In the genomic region with DNA sequence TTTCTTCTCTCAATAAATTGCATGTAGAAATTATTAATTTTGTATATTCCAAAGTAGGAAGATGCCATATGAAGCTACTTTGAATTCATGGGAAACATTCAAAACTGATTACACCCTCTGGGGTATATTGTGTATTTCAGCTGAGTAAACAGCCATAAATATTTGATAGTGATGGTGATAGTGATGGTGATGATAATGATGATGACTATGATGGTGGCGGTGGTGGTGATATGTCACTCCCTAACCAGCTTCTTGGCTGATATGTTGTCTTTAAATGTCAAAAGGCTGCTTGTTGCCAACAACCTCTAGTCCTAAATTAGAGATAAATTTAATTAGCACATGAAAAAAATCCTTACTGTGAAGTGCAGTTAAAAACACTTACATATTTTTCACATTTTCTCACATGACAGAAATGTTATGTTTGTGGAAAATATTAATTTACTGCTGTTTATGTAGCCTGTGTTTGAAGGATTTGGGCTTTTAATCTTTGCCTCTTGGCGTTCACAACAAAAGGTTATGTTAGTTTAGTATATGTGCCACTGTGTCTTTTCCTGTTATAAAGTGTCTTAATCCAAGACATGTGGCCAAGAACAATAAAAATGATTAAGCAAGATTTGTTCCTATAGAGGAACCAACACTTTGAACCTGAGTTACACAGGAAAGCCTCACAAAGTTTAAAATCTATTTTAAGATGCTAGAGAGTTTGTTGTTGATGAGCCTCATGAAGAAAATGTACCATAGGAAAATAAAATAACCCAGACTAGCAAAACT, we compare ENCODE assay signal across 10 cellular contexts.
DNase-seq lines count a peak whose midpoint lies in the region; ATAC-seq and TF ChIP-seq lines count a peak whose summit lies in the region.
"Had no signal": no experiment of that assay in that cellular context is flagged by ENCODE, and none has a peak within 500 bp of the region (broad histone marks: within the 10 kb centered on the region; RNA-seq: fewer than 3 reads in every experiment).

No MANE protein-coding gene starts in this region.

- no peak for TF ChIP-seq CTCF in upper lobe of right lung (IDR thresholded peaks at IDR 0.05)

- H3K9me3 ChIP-seq in muscle layer of duodenum (ENCODE audit: control insufficient read depth in 1 of 2, low read length in 2 of 2): no peaks in the 10 kb centered on the region
- H3K9me3 ChIP-seq in upper lobe of right lung: no peaks in the 10 kb centered on the region

- no peak overlapping the region for H3K4me3 Mint-ChIP-seq in activated T-cell treated with anti-CD3 and anti-CD28 coated beads, Interleukin-2, amount 50 U/mL, for 24 hours

- intact Hi-C loops in upper lobe of right lung (cut with DNase I): no loop called here

- H3K4me1 ChIP-seq in muscle layer of duodenum (ENCODE audit: control insufficient read depth in 1 of 2, insufficient read depth in 2 of 2, low read length in 2 of 2) (peaks cover 17 to 18% of the 10 kb centered on the region in 2 donors), upper lobe of right lung (peaks cover 33% of the 10 kb centered on the region)

- DNase-seq in activated T-cell treated with anti-CD3 and anti-CD28 coated beads, Interleukin-2, amount 50 U/mL, for 24 hours: no peak
- DNase-seq in activated T-cell treated with anti-CD3 and anti-CD28 coated beads for 4 hours (no peak), dermis blood vessel endothelial cell (peak; percentile 63), upper lobe of right lung (no peak), nucleus accumbens (lab: John Stamatoyannopoulos, UW) (no peak), NCI-H524 (lab: John Stamatoyannopoulos, UW) (no peak), SHP77 (lab: John Stamatoyannopoulos, UW) (no peak)
- DNase-seq: effector CD8-positive, alpha-beta T cell; GOT3 had no signal

- H3K27me3 ChIP-seq in muscle layer of duodenum (ENCODE audit: low read depth, low read length) (no peaks in the 10 kb centered on the region), upper lobe of right lung (no peaks in the 10 kb centered on the region)

- H3K27me3 Mint-ChIP-seq in activated T-cell treated with anti-CD3 and anti-CD28 coated beads, Interleukin-2, amount 50 U/mL, for 24 hours: no peaks in the 10 kb centered on the region

- H3K27ac Mint-ChIP-seq in activated T-cell treated with anti-CD3 and anti-CD28 coated beads, Interleukin-2, amount 50 U/mL, for 24 hours: peak overlapping the region; percentile 52

- no peaks in the 10 kb centered on the region for H3K9me3 Mint-ChIP-seq in activated T-cell treated with anti-CD3 and anti-CD28 coated beads, Interleukin-2, amount 50 U/mL, for 24 hours

- H3K36me3 ChIP-seq in muscle layer of duodenum (ENCODE audit: control insufficient read depth in 1 of 2, insufficient read depth in 2 of 2, low read length in 2 of 2) (peaks cover 0 to 7% of the 10 kb centered on the region in 2 donors), upper lobe of right lung (peaks cover 4% of the 10 kb centered on the region)

- no peak overlapping the region for H3K4me3 ChIP-seq in muscle layer of duodenum (ENCODE audit: low read depth in 1 of 2, low read length in 2 of 2)
- H3K4me3 ChIP-seq in upper lobe of right lung: no peak overlapping the region

- H3K4me1 Mint-ChIP-seq in activated T-cell treated with anti-CD3 and anti-CD28 coated beads, Interleukin-2, amount 50 U/mL, for 24 hours (ENCODE audit: low read depth): peaks cover 43% of the 10 kb centered on the region

- H3K27ac ChIP-seq in muscle layer of duodenum (ENCODE audit: low read length) (peak overlapping the region; percentile 78), upper lobe of right lung (peak overlapping the region; percentile 68)

- peak; percentile 14 for ATAC-seq in upper lobe of right lung

- peaks cover 30% of the 10 kb centered on the region for H3K36me3 Mint-ChIP-seq in activated T-cell treated with anti-CD3 and anti-CD28 coated beads, Interleukin-2, amount 50 U/mL, for 24 hours (ENCODE audit: low read depth)
